In genomic region chr4:70687821-70688794, GRCh38 we compare ENCODE assay signal across 1 cellular context.
TF ChIP-seq lines count a peak whose summit lies in the region.

A gene with protein sequence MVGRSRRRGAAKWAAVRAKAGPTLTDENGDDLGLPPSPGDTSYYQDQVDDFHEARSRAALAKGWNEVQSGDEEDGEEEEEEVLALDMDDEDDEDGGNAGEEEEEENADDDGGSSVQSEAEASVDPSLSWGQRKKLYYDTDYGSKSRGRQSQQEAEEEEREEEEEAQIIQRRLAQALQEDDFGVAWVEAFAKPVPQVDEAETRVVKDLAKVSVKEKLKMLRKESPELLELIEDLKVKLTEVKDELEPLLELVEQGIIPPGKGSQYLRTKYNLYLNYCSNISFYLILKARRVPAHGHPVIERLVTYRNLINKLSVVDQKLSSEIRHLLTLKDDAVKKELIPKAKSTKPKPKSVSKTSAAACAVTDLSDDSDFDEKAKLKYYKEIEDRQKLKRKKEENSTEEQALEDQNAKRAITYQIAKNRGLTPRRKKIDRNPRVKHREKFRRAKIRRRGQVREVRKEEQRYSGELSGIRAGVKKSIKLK (plus strand): TSS chr4:70688532. CDS start chr4:70688678, 146 bp downstream.

TF ChIP-seq in HepG2, 621 proteins besides CTCF, POLR2A, EP300 and RAD21 (continued from another document and continues in another):
- no peak; the same call in 1 of the 2 replicates for TF ChIP-seq ZNF142 (CRISPR knock-in tag; IDR thresholded peaks at IDR 0.05)
- TF ChIP-seq ZBTB20 (CRISPR knock-in tag; IDR thresholded peaks at IDR 0.05; ENCODE audit: borderline replicate concordance, low read depth): peak; percentile 75; the same call in 1 of the 2 replicates
- TF ChIP-seq ZNF790 (CRISPR knock-in tag; IDR thresholded peaks at IDR 0.05; ENCODE audit: borderline replicate concordance): no peak; the same call in 1 of the 2 replicates
- TF ChIP-seq, protein P1, sequence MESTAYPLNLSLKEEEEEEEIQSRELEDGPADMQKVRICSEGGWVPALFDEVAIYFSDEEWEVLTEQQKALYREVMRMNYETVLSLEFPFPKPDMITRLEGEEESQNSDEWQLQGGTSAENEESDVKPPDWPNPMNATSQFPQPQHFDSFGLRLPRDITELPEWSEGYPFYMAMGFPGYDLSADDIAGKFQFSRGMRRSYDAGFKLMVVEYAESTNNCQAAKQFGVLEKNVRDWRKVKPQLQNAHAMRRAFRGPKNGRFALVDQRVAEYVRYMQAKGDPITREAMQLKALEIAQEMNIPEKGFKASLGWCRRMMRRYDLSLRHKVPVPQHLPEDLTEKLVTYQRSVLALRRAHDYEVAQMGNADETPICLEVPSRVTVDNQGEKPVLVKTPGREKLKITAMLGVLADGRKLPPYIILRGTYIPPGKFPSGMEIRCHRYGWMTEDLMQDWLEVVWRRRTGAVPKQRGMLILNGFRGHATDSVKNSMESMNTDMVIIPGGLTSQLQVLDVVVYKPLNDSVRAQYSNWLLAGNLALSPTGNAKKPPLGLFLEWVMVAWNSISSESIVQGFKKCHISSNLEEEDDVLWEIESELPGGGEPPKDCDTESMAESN (CRISPR knock-in tag; conservative IDR thresholded peaks at IDR 0.05): peak; percentile 83
- TF ChIP-seq AGO2 (optimal IDR thresholded peaks at IDR 0.05; ENCODE audit: low read depth, low read length): no peak
- TF ChIP-seq ZNF616 (CRISPR knock-in tag; IDR thresholded peaks at IDR 0.05; ENCODE audit: low read depth): 0 out of 2 replicates have a peak, but pooled peaks have one; percentile 17
- TF ChIP-seq SMC3 (IDR thresholded peaks at IDR 0.05; ENCODE audit: low read length): peak; percentile 34; the same call in 1 of the 2 replicates
- TF ChIP-seq ELF1 (CRISPR knock-in tag; IDR thresholded peaks at IDR 0.05): peak; percentile 92
- no peak for TF ChIP-seq GPN1 (CRISPR knock-in tag; IDR thresholded peaks at IDR 0.05; ENCODE audit: borderline replicate concordance)
- peak in 1 of 2 experiments; percentile 93; a peak in 2 of 4 replicates for TF ChIP-seq KLF16 (CRISPR knock-in tag; IDR thresholded peaks at IDR 0.05)
- TF ChIP-seq SALL2 (CRISPR knock-in tag; IDR thresholded peaks at IDR 0.05): peak; percentile 79
- TF ChIP-seq GZF1 (CRISPR knock-in tag; IDR thresholded peaks at IDR 0.05): peak; percentile 85
- TF ChIP-seq SRY (CRISPR knock-in tag; IDR thresholded peaks at IDR 0.05): no peak
- no peak for TF ChIP-seq PCBP2 (optimal IDR thresholded peaks at IDR 0.05; ENCODE audit: low read depth, low read length, poor library complexity, severe bottlenecking)
- TF ChIP-seq, protein P2, sequence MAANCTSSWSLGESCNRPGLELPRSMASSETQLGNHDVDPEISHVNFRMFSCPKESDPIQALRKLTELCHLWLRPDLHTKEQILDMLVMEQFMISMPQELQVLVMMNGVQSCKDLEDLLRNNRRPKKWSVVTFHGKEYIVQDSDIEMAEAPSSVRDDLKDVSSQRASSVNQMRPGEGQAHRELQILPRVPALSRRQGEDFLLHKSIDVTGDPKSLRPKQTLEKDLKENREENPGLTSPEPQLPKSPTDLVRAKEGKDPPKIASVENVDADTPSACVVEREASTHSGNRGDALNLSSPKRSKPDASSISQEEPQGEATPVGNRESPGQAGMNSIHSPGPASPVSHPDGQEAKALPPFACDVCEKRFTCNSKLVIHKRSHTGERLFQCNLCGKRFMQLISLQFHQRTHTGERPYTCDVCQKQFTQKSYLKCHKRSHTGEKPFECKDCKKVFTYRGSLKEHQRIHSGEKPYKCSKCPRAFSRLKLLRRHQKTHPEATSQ (CRISPR knock-in tag; IDR thresholded peaks at IDR 0.05; ENCODE audit: borderline replicate concordance): peak; percentile 87; the same call in 1 of the 2 replicates
- TF ChIP-seq MED1 (CRISPR knock-in tag; IDR thresholded peaks at IDR 0.05): peak; percentile 89
- peak; percentile 91; the same call in 1 of the 2 replicates for TF ChIP-seq ZNF747 (CRISPR knock-in tag; IDR thresholded peaks at IDR 0.05; ENCODE audit: borderline replicate concordance)
- TF ChIP-seq ZNF431 (CRISPR knock-in tag; IDR thresholded peaks at IDR 0.05; ENCODE audit: borderline replicate concordance, low read depth): peak; percentile 45; the same call in 1 of the 2 replicates
- peak; percentile 61; the same call in 1 of the 2 replicates for TF ChIP-seq CHD2 (IDR thresholded peaks at IDR 0.05; ENCODE audit: low read depth, low read length)
- TF ChIP-seq, protein P3, sequence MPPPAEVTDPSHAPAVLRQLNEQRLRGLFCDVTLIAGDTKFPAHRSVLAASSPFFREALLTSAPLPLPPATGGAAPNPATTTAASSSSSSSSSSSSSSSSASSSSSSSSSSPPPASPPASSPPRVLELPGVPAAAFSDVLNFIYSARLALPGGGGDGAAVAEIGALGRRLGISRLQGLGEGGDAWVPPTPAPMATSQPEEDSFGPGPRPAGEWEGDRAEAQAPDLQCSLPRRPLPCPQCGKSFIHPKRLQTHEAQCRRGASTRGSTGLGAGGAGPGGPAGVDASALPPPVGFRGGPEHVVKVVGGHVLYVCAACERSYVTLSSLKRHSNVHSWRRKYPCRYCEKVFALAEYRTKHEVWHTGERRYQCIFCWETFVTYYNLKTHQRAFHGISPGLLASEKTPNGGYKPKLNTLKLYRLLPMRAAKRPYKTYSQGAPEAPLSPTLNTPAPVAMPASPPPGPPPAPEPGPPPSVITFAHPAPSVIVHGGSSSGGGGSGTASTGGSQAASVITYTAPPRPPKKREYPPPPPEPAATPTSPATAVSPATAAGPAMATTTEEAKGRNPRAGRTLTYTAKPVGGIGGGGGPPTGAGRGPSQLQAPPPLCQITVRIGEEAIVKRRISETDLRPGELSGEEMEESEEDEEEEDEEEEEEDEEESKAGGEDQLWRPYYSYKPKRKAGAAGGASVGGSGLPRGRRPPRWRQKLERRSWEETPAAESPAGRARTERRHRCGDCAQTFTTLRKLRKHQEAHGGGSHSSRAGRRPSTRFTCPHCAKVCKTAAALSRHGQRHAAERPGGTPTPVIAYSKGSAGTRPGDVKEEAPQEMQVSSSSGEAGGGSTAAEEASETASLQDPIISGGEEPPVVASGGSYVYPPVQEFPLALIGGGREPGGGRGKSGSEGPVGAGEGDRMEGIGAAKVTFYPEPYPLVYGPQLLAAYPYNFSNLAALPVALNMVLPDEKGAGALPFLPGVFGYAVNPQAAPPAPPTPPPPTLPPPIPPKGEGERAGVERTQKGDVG (CRISPR knock-in tag; IDR thresholded peaks at IDR 0.05; ENCODE audit: borderline replicate concordance): 0 out of 2 replicates have a peak, but pooled peaks have one; percentile 21
- TF ChIP-seq, protein P4, sequence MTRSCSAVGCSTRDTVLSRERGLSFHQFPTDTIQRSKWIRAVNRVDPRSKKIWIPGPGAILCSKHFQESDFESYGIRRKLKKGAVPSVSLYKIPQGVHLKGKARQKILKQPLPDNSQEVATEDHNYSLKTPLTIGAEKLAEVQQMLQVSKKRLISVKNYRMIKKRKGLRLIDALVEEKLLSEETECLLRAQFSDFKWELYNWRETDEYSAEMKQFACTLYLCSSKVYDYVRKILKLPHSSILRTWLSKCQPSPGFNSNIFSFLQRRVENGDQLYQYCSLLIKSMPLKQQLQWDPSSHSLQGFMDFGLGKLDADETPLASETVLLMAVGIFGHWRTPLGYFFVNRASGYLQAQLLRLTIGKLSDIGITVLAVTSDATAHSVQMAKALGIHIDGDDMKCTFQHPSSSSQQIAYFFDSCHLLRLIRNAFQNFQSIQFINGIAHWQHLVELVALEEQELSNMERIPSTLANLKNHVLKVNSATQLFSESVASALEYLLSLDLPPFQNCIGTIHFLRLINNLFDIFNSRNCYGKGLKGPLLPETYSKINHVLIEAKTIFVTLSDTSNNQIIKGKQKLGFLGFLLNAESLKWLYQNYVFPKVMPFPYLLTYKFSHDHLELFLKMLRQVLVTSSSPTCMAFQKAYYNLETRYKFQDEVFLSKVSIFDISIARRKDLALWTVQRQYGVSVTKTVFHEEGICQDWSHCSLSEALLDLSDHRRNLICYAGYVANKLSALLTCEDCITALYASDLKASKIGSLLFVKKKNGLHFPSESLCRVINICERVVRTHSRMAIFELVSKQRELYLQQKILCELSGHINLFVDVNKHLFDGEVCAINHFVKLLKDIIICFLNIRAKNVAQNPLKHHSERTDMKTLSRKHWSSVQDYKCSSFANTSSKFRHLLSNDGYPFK (CRISPR knock-in tag; IDR thresholded peaks at IDR 0.05; ENCODE audit: borderline replicate concordance): peak; percentile 88
- TF ChIP-seq ZKSCAN5 (CRISPR knock-in tag; IDR thresholded peaks at IDR 0.05): no peak
- peak; percentile 91 for TF ChIP-seq GATAD2A (CRISPR knock-in tag; IDR thresholded peaks at IDR 0.05)
- TF ChIP-seq ZNF3 (CRISPR knock-in tag; IDR thresholded peaks at IDR 0.05): no peak; the same call in 1 of the 2 replicates
- no peak for TF ChIP-seq RBM22 (optimal IDR thresholded peaks at IDR 0.05; ENCODE audit: low read length)
- 0 out of 2 replicates have a peak, but pooled peaks have one; percentile 25 for TF ChIP-seq ZNF34 (CRISPR knock-in tag; IDR thresholded peaks at IDR 0.05; ENCODE audit: borderline replicate concordance)
- no peak; the same call in none of the 2 replicates for TF ChIP-seq ZC3H13 (CRISPR knock-in tag; IDR thresholded peaks at IDR 0.05)
- TF ChIP-seq FOSL2 (CRISPR knock-in tag; IDR thresholded peaks at IDR 0.05): peak; percentile 56
- TF ChIP-seq, protein P5, sequence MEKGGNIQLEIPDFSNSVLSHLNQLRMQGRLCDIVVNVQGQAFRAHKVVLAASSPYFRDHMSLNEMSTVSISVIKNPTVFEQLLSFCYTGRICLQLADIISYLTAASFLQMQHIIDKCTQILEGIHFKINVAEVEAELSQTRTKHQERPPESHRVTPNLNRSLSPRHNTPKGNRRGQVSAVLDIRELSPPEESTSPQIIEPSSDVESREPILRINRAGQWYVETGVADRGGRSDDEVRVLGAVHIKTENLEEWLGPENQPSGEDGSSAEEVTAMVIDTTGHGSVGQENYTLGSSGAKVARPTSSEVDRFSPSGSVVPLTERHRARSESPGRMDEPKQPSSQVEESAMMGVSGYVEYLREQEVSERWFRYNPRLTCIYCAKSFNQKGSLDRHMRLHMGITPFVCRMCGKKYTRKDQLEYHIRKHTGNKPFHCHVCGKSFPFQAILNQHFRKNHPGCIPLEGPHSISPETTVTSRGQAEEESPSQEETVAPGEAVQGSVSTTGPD (CRISPR knock-in tag; IDR thresholded peaks at IDR 0.05): no peak
- TF ChIP-seq, protein P6, sequence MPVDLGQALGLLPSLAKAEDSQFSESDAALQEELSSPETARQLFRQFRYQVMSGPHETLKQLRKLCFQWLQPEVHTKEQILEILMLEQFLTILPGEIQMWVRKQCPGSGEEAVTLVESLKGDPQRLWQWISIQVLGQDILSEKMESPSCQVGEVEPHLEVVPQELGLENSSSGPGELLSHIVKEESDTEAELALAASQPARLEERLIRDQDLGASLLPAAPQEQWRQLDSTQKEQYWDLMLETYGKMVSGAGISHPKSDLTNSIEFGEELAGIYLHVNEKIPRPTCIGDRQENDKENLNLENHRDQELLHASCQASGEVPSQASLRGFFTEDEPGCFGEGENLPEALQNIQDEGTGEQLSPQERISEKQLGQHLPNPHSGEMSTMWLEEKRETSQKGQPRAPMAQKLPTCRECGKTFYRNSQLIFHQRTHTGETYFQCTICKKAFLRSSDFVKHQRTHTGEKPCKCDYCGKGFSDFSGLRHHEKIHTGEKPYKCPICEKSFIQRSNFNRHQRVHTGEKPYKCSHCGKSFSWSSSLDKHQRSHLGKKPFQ (CRISPR knock-in tag; IDR thresholded peaks at IDR 0.05; ENCODE audit: insufficient replicate concordance): peak; percentile 85
- TF ChIP-seq THAP7 (CRISPR knock-in tag; IDR thresholded peaks at IDR 0.05): peak; percentile 94
